Comparison of ENCODE assay signal across 29 cellular contexts in genomic region chr3:164791263-164791662, GRCh38.
DNase-seq lines count a peak whose midpoint lies in the region; ATAC-seq, FAIRE-seq and TF ChIP-seq lines count a peak whose summit lies in the region.
"Had no signal": no experiment of that assay in that cellular context is flagged by ENCODE, and none has a peak within 500 bp of the region (broad histone marks: within the 10 kb centered on the region; RNA-seq: fewer than 3 reads in every experiment).

No MANE protein-coding gene starts in this region.

- TF ChIP-seq CTCF in bronchial epithelial cell (IDR thresholded peaks at IDR 0.05; ENCODE audit: insufficient read depth, low read length, severe bottlenecking) (no peak), lower lobe of right lung (IDR thresholded peaks at IDR 0.05) (no peak)

- ATAC-seq in lower lobe of right lung (peak; percentile 49 to 71), HG03354 (IDR thresholded peaks at IDR 0.05; ENCODE audit: poor library complexity, severe bottlenecking, unreplicated experiment) (no peak)
- ATAC-seq: A549 had no signal

- H3K4me1 ChIP-seq in lower lobe of right lung, result no peaks in the 10 kb centered on the region
- H3K4me1 ChIP-seq: A549; BLaER1 treated with 17β-estradiol and CSF1 and Interleukin-3, amounts not matched to agents 10 nM and 100 nM; SJSA1 had no signal

- no peaks in the 10 kb centered on the region for H3K27me3 ChIP-seq in bronchial epithelial cell (ENCODE audit: control insufficient read depth, insufficient read depth, low read length)
- no peaks in the 10 kb centered on the region for H3K27me3 ChIP-seq in lower lobe of right lung (ENCODE audit: low read depth)
- H3K27me3 ChIP-seq: BLaER1 treated with 17β-estradiol and CSF1 and Interleukin-3, amounts not matched to agents 10 nM and 100 nM; SJSA1 had no signal

- DNase-seq in NCI-H510A treated with DMSO at 0.1 percent for 48 hours (lab: John Stamatoyannopoulos, UW) (peak; percentile 15), NCI-H510A (lab: John Stamatoyannopoulos, UW) (no peak), NCI-H69 (lab: John Stamatoyannopoulos, UW) (peak; percentile 24), bronchial epithelial cell (ENCODE audit: low read depth) (peak; percentile 3), lower lobe of right lung (no peak), NCI-H1048 (lab: John Stamatoyannopoulos, UW) (no peak)
- DNase-seq in activated CD8-positive, alpha-beta memory T cell treated with anti-CD3 and anti-CD28 coated beads, Interleukin-2, amount 50 U/mL, for 48 hours, result no peak
- DNase-seq: AML-193; CD4-positive, alpha-beta T cell; DMS79 treated with DMSO at 0.1 percent for 48 hours; GF-D8; H7; KBM-7; MV-4-11; NCI-H1105 treated with DMSO at 0.1 percent for 48 hours; NCI-H146; NCI-H1930; NCI-H446 treated with DMSO at 0.1 percent for 48 hours; NK-92 treated with Interleukin-12 subunit alpha and Interleukin-12 subunit beta, amount 100 ng/mL, for 24 hours; PC-9; Right ventricle myocardium superior; RPMI8226 had no signal

- no peak overlapping the region for H3K27ac ChIP-seq in lower lobe of right lung
- H3K27ac ChIP-seq: A549; BLaER1 treated with 17β-estradiol and CSF1 and Interleukin-3, amounts not matched to agents 10 nM and 100 nM; PC-9; SJSA1 had no signal

- FAIRE-seq in bronchial epithelial cell (lab: Jason Lieb, UNC), result no peak
- FAIRE-seq: A549, D721Med, GM12891, HTR-8/SVneo had no signal

- H3K4me3 ChIP-seq in bronchial epithelial cell (ENCODE audit: low read depth, low read length) (no peak overlapping the region), lower lobe of right lung (no peak overlapping the region)
- H3K4me3 ChIP-seq: A549; BLaER1 treated with 17β-estradiol and CSF1 and Interleukin-3, amounts not matched to agents 10 nM and 100 nM; PC-9; SJSA1 had no signal

- H3K36me3 ChIP-seq in bronchial epithelial cell (ENCODE audit: control insufficient read depth, insufficient read depth, low read length) (no peaks in the 10 kb centered on the region), lower lobe of right lung (no peaks in the 10 kb centered on the region)
- H3K36me3 ChIP-seq: BLaER1 treated with 17β-estradiol and CSF1 and Interleukin-3, amounts not matched to agents 10 nM and 100 nM; SJSA1 had no signal

- intact Hi-C loops in lower lobe of right lung (cut with DNase I), result no loop called here

- H3K9me3 ChIP-seq in lower lobe of right lung, result no peaks in the 10 kb centered on the region
- H3K9me3 ChIP-seq: A549, SJSA1 had no signal

Comparison
In these comparisons a context has a peak if more than half of its experiments do, and no peak if none do; other contexts are left out.
1. DNase-seq: peak in NCI-H510A treated with DMSO at 0.1 percent for 48 hours (single experiment), NCI-H69 (single experiment) and bronchial epithelial cell (single experiment); none in NCI-H510A (single experiment), lower lobe of right lung (single experiment), activated CD8-positive, alpha-beta memory T cell treated with anti-CD3 and anti-CD28 coated beads, Interleukin-2, amount 50 U/mL, for 48 hours (single experiment) and NCI-H1048 (single experiment).